Comparison of ENCODE assay signal across 8 cellular contexts in the genomic region with DNA sequence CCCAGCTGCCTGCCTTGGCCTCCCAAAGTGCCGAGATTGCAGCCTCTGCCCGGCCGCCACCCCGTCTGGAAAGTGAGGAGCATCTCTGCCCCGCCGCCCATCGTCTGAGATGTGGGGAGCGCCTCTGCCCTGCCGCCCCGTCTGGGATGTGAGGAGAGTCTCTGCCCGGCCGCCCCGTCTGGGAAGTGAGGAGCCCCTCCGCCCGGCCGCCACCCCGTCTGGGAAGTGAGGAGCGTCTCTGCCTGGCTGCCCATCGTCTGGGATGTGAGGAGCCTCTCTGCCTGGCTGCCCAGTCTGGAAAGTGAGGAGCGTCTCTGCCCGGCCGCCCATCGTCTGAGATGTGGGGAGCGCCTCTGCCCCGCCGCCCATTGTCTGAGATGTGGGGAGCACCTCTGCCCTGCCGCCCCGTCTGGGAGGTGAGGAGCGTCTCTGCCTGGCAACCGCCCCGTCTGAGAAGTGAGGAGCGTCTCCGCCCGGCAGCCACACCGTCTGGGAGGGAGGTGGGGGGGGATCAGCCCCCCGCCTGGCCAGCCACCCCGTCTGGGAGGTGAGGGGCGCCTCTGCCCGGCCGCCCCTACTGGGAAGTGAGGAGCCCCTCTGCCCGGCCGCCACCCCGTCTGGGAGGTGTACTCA. TPM values are rescaled to one million over a fixed set of nuclear protein-coding genes. Genes with fewer than 3 reads are reported as not detected.
"Had no signal": no experiment of that assay in that cellular context is flagged by ENCODE, and none has a peak within 500 bp of the region (broad histone marks: within the 10 kb centered on the region; RNA-seq: fewer than 3 reads in every experiment).

No MANE protein-coding gene starts in this region.

RNA-seq across cellular contexts. Expression of a gene that starts 9.6 kb away (rescaled TPM):
- total RNA-seq: OCI-LY7, PC-3, PC-9, Peyer's patch, Right ventricle myocardium inferior, Right ventricle myocardium superior, RPMI7951 had no signal
- polyA plus RNA-seq: SK-N-SH had no signal
